In the genomic region with DNA sequence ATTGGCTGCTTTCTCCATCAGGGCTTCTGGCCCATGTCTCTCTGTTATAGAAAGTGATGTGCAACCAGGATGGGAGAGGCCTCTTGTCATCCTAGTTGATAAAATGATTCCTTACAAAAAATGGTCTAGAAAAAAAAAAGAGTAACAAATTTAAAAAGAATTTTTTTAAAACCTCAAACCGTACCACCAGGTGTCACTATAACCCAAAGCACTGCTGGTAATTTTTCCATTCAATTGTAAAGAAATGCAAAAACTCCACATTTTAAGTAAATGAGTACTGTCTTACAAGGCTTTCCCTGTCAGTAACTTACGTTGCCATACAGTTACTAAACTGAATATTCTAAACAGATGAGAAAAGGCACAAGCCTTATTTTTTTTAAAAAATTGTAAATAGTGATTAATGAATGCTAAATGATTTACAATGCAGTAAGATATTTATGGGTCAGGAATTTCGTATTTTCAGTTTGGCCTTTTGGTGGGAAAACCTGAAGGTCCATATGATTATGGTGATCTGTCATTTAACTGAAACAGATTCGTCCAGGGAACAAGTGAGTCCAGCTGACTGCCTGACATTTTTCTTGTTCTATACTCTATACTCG, we compare ENCODE assay signal across 8 cellular contexts.
A peak's percentile ranks its signal among the peaks of the same experiment; 100 is the strongest.
DNase-seq lines count a peak whose midpoint lies in the region; ATAC-seq and TF ChIP-seq lines count a peak whose summit lies in the region.

No MANE protein-coding gene starts in this region.

- WGBS in sigmoid colon, 2 donors: 37 to 48% methylated on average over 5 of the region's 5 CpGs

- ATAC-seq in GM18870 (IDR thresholded peaks at IDR 0.05; ENCODE audit: unreplicated experiment): no peak
- ATAC-seq in GM21526 (IDR thresholded peaks at IDR 0.05; ENCODE audit: low FRiP score, unreplicated experiment): no peak

- H3K27me3 ChIP-seq in sigmoid colon: no peaks in the 10 kb centered on the region

- H3K9me3 ChIP-seq in sigmoid colon: no peaks in the 10 kb centered on the region

- no peak overlapping the region for H3K4me3 ChIP-seq in AG10803 (ENCODE audit: low read length)
- no peak overlapping the region for H3K4me3 ChIP-seq in epithelial cell of proximal tubule (ENCODE audit: low read depth, low read length)
- no peak overlapping the region for H3K4me3 ChIP-seq in sigmoid colon

- peaks cover 0 to 49% (median 10%) of the 10 kb centered on the region in 4 donors for H3K4me1 ChIP-seq in sigmoid colon

- no peaks in the 10 kb centered on the region for H3K36me3 ChIP-seq in sigmoid colon

- no peak for TF ChIP-seq POLR2A in sigmoid colon (IDR thresholded peaks at IDR 0.05)

- DNase-seq in AG10803 (ENCODE audit: low read depth) (peak; percentile 64), GM13976 (ENCODE audit: low spot score) (peak; percentile 10), OCI-M2 (lab: John Stamatoyannopoulos, UW; ENCODE audit: unreplicated experiment) (peak; percentile 26), epithelial cell of proximal tubule (ENCODE audit: low read depth) (no peak), sigmoid colon (no peak), caudate nucleus (lab: John Stamatoyannopoulos, UW) (no peak)

- no peak for TF ChIP-seq EP300 in sigmoid colon (IDR thresholded peaks at IDR 0.05)

- TF ChIP-seq CTCF in AG10803 (conservative IDR thresholded peaks at IDR 0.05; ENCODE audit: low read length): peak; percentile 70
- TF ChIP-seq CTCF in GM13976 (IDR thresholded peaks at IDR 0.05; ENCODE audit: borderline replicate concordance, control extremely low read depth, extremely low read depth, insufficient read depth, missing control alignments): peak; percentile 29
- TF ChIP-seq CTCF in epithelial cell of proximal tubule (conservative IDR thresholded peaks at IDR 0.05; ENCODE audit: low read depth, low read length): peak; percentile 58
- TF ChIP-seq CTCF in sigmoid colon (IDR thresholded peaks at IDR 0.05): peak in 3 of 4 experiments; percentile 36 to 72 (median 56)

- intact Hi-C loops in sigmoid colon (cut with DNase I): no loop called here

- H3K27ac ChIP-seq in sigmoid colon: no peak overlapping the region
- no peak overlapping the region for H3K27ac ChIP-seq in caudate nucleus (ENCODE audit: low read depth, low read length)

- in situ Hi-C loops in GM13976 (cut with MboI; ENCODE audit: low sequenced_read_pairs, unreplicated experiment): loop anchor here (10.0 to 25.0 kb wide), 2 partner anchors 131 to 703 kb away; no protein-coding TSS in a partner anchor

Comparison
In these comparisons a context has a peak if more than half of its experiments do, and no peak if none do; other contexts are left out.
1. DNase-seq: peak in AG10803 (single experiment), GM13976 (single experiment) and OCI-M2 (single experiment); none in epithelial cell of proximal tubule (single experiment), sigmoid colon (single experiment) and caudate nucleus (0 of 61).
2. Peak in every context shown above with its lines, with median percentiles within 50 percentile points of each other: CTCF ChIP-seq.